8 cellular contexts compared by ENCODE assay signal in genomic region chr18:41954827-41955613, GRCh38. TPM values are rescaled to one million over a fixed set of nuclear protein-coding genes. Genes with fewer than 3 reads are reported as not detected.
DNase-seq lines count a peak whose midpoint lies in the region; ATAC-seq and TF ChIP-seq lines count a peak whose summit lies in the region.

Gene PIK3C3, plus strand, starts transcription at chr18:41955234. Its CDS starts 58 bp downstream, at chr18:41955292.

- H3K4me1 ChIP-seq in fibroblast of lung (ENCODE audit: control insufficient read depth, extremely low read depth, insufficient read depth, low read length): peaks cover 3% of the 10 kb centered on the region
- H3K4me1 ChIP-seq in naive thymus-derived CD4-positive, alpha-beta T cell (ENCODE audit: control insufficient read depth in 2 of 2, insufficient read depth in 2 of 2, low read length in 2 of 2): peaks cover 28 to 31% of the 10 kb centered on the region in 2 donors

- intact Hi-C loops in naive thymus-derived CD4-positive, alpha-beta T cell (cut with micrococcal nuclease): loop anchor here in 1 of 2 donors (5.0 kb wide), 1 partner anchor 97 kb away; no protein-coding TSS in a partner anchor

- POLR2A ChIA-PET in RWPE1 (lab: Yijun Ruan, JAX; ENCODE audit: low non-redundant PET): no interaction called here
- POLR2A ChIA-PET in naive thymus-derived CD4-positive, alpha-beta T cell (lab: Charles Lee): interaction anchor here (0.6 to 1.0 kb wide), 2 partner anchors 10 to 14 kb away, joined by 3 read pairs; no protein-coding TSS in a partner anchor

- CTCF ChIA-PET in RWPE1 (lab: Yijun Ruan, JAX): no interaction called here
- CTCF ChIA-PET in naive thymus-derived CD4-positive, alpha-beta T cell (lab: Charles Lee): no interaction called here

- peak; percentile 96 for ATAC-seq in activated T-helper 17 cell treated with anti-CD3 and anti-CD28 coated beads, Interleukin-2, amount 50 U/mL, for 72 hours (replicated peaks)
- peak; percentile 96 for ATAC-seq in naive thymus-derived CD4-positive, alpha-beta T cell
- ATAC-seq in stimulated activated naive B cell treated with anti-CD40 and anti-IgM and Interleukin-4, amounts not matched to agents 10 μg/mL and 1 μg/mL and 100 μg/mL, for 72 hours (replicated peaks): peak; percentile 97

- no peaks in the 10 kb centered on the region for H3K9me3 Mint-ChIP-seq in activated T-helper 17 cell treated with anti-CD3 and anti-CD28 coated beads, Interleukin-2, amount 50 U/mL, for 72 hours
- no peaks in the 10 kb centered on the region for H3K9me3 Mint-ChIP-seq in naive thymus-derived CD4-positive, alpha-beta T cell
- H3K9me3 Mint-ChIP-seq in stimulated activated naive B cell treated with anti-CD40 and anti-IgM and Interleukin-4, amounts not matched to agents 10 μg/mL and 1 μg/mL and 100 μg/mL, for 72 hours: no peaks in the 10 kb centered on the region

- H3K27me3 ChIP-seq in fibroblast of lung (ENCODE audit: control insufficient read depth, insufficient read depth, low read length): no peaks in the 10 kb centered on the region
- no peaks in the 10 kb centered on the region for H3K27me3 ChIP-seq in naive thymus-derived CD4-positive, alpha-beta T cell (ENCODE audit: control insufficient read depth in 2 of 2, insufficient read depth in 2 of 2, low read length in 2 of 2)

- peak within 1 kb of the TSS; percentile 99 for H3K4me3 Mint-ChIP-seq in activated T-helper 17 cell treated with anti-CD3 and anti-CD28 coated beads, Interleukin-2, amount 50 U/mL, for 72 hours
- peak within 1 kb of the TSS; percentile 96 to 100 (median 100) for H3K4me3 Mint-ChIP-seq in naive thymus-derived CD4-positive, alpha-beta T cell
- peak within 1 kb of the TSS; percentile 100 for H3K4me3 Mint-ChIP-seq in stimulated activated naive B cell treated with anti-CD40 and anti-IgM and Interleukin-4, amounts not matched to agents 10 μg/mL and 1 μg/mL and 100 μg/mL, for 72 hours

- H3K9me3 ChIP-seq in fibroblast of lung (ENCODE audit: control insufficient read depth, insufficient read depth, low read depth, low read length): no peaks in the 10 kb centered on the region
- H3K9me3 ChIP-seq in naive thymus-derived CD4-positive, alpha-beta T cell (ENCODE audit: control insufficient read depth in 2 of 3, low read length in 3 of 3): no peaks in the 10 kb centered on the region

- H4K20me1 ChIP-seq in fibroblast of lung (ENCODE audit: control insufficient read depth, extremely low read depth, insufficient read depth, low read length): no peaks in the 10 kb centered on the region

- peak within 1 kb of the TSS; percentile 82 for H3K9ac ChIP-seq in fibroblast of lung (ENCODE audit: insufficient read depth, low read length)

- peak within 1 kb of the TSS; percentile 80 for H3K4me2 ChIP-seq in fibroblast of lung (ENCODE audit: extremely low read depth, insufficient read depth, low read length)

- TF ChIP-seq CTCF in LNCaP clone FGC (IDR thresholded peaks at IDR 0.05; ENCODE audit: control insufficient read depth, extremely low read depth, insufficient read depth): no peak
- no peak for TF ChIP-seq CTCF in RWPE1 (conservative IDR thresholded peaks at IDR 0.05; ENCODE audit: low read depth)
- TF ChIP-seq CTCF in fibroblast of lung (conservative IDR thresholded peaks at IDR 0.05 in 1 of 2, IDR thresholded peaks at IDR 0.05 in 1 of 2; ENCODE audit: low read depth in 1 of 2, low read length in 2 of 2): no peak

- H3K36me3 ChIP-seq in fibroblast of lung (ENCODE audit: control insufficient read depth, insufficient read depth, low read length): peaks cover 2% of the 10 kb centered on the region
- H3K36me3 ChIP-seq in naive thymus-derived CD4-positive, alpha-beta T cell (ENCODE audit: control insufficient read depth in 2 of 3, insufficient read depth in 3 of 3, low read length in 3 of 3): peaks cover 0 to 5% (median 0%) of the 10 kb centered on the region in 3 experiments

- DNase-seq in Daoy (ENCODE audit: low read depth): peak; percentile 94
- DNase-seq in GOT3 (lab: John Stamatoyannopoulos, UW): peak; percentile 65
- DNase-seq in LNCaP clone FGC (ENCODE audit: low read depth): peak; percentile 96
- peak; percentile 83 for DNase-seq in RWPE1 (ENCODE audit: low spot score)
- DNase-seq in fibroblast of lung (ENCODE audit: low read depth in 2 of 2): peak; percentile 98 to 99
- DNase-seq in naive thymus-derived CD4-positive, alpha-beta T cell: peak; percentile 90 to 97 (median 95)
- peak; percentile 91 for DNase-seq in stimulated activated naive B cell treated with anti-CD40 and anti-IgM and Interleukin-4, amounts not matched to agents 10 μg/mL and 1 μg/mL and 100 μg/mL, for 72 hours

- H3K4me3 ChIP-seq in LNCaP clone FGC (ENCODE audit: low read depth, low read length) (peak within 1 kb of the TSS; percentile 91), fibroblast of lung (replicated peaks in 1 of 4; ENCODE audit: control extremely low read depth in 1 of 4, insufficient read depth in 1 of 4, low read depth in 3 of 4, low read length in 4 of 4) (peak within 1 kb of the TSS; percentile 77 to 95 (median 84))
- peak within 1 kb of the TSS; percentile 80 for H3K4me3 ChIP-seq in naive thymus-derived CD4-positive, alpha-beta T cell (ENCODE audit: low read length)

- H2AFZ ChIP-seq in fibroblast of lung (ENCODE audit: low read length): peak within 1 kb of the TSS; percentile 95

- H3K27ac Mint-ChIP-seq in activated T-helper 17 cell treated with anti-CD3 and anti-CD28 coated beads, Interleukin-2, amount 50 U/mL, for 72 hours: peak within 1 kb of the TSS; percentile 98
- H3K27ac Mint-ChIP-seq in naive thymus-derived CD4-positive, alpha-beta T cell: peak within 1 kb of the TSS; percentile 97 to 100 (median 99)
- peak within 1 kb of the TSS; percentile 99 for H3K27ac Mint-ChIP-seq in stimulated activated naive B cell treated with anti-CD40 and anti-IgM and Interleukin-4, amounts not matched to agents 10 μg/mL and 1 μg/mL and 100 μg/mL, for 72 hours

- peaks cover 50% of the 10 kb centered on the region for H3K36me3 Mint-ChIP-seq in activated T-helper 17 cell treated with anti-CD3 and anti-CD28 coated beads, Interleukin-2, amount 50 U/mL, for 72 hours (ENCODE audit: low read depth)
- H3K36me3 Mint-ChIP-seq in naive thymus-derived CD4-positive, alpha-beta T cell: peaks cover 4 to 19% (median 16%) of the 10 kb centered on the region in 5 donors
- peaks cover 12 to 15% of the 10 kb centered on the region in 2 donors for H3K36me3 Mint-ChIP-seq in stimulated activated naive B cell treated with anti-CD40 and anti-IgM and Interleukin-4, amounts not matched to agents 10 μg/mL and 1 μg/mL and 100 μg/mL, for 72 hours

- H3K27ac ChIP-seq in RWPE1 (peak within 1 kb of the TSS; percentile 66), fibroblast of lung (ENCODE audit: insufficient read depth, low read length) (peak within 1 kb of the TSS; percentile 93)
- H3K27ac ChIP-seq in naive thymus-derived CD4-positive, alpha-beta T cell (ENCODE audit: low read depth, low read length): peak within 1 kb of the TSS; percentile 91

- H3K4me1 Mint-ChIP-seq in activated T-helper 17 cell treated with anti-CD3 and anti-CD28 coated beads, Interleukin-2, amount 50 U/mL, for 72 hours: peaks cover 29% of the 10 kb centered on the region
- peaks cover 26 to 50% (median 42%) of the 10 kb centered on the region in 7 donors for H3K4me1 Mint-ChIP-seq in naive thymus-derived CD4-positive, alpha-beta T cell
- H3K4me1 Mint-ChIP-seq in stimulated activated naive B cell treated with anti-CD40 and anti-IgM and Interleukin-4, amounts not matched to agents 10 μg/mL and 1 μg/mL and 100 μg/mL, for 72 hours: peaks cover 13 to 27% of the 10 kb centered on the region in 2 donors

- H3K27me3 Mint-ChIP-seq in activated T-helper 17 cell treated with anti-CD3 and anti-CD28 coated beads, Interleukin-2, amount 50 U/mL, for 72 hours: no peaks in the 10 kb centered on the region
- peaks cover 0 to 6% (median 0%) of the 10 kb centered on the region in 5 donors for H3K27me3 Mint-ChIP-seq in naive thymus-derived CD4-positive, alpha-beta T cell
- peaks cover 7 to 11% of the 10 kb centered on the region in 2 donors for H3K27me3 Mint-ChIP-seq in stimulated activated naive B cell treated with anti-CD40 and anti-IgM and Interleukin-4, amounts not matched to agents 10 μg/mL and 1 μg/mL and 100 μg/mL, for 72 hours

- peaks cover 41% of the 10 kb centered on the region for H3K79me2 ChIP-seq in fibroblast of lung (ENCODE audit: control insufficient read depth, insufficient read depth, low read length)

RNA-seq across cellular contexts. Expression of gene PIK3C3, which starts in this region (rescaled TPM):
- total RNA-seq in Daoy (2014; rRNA removed; shearing (Covaris generic)): 34.9 and 37.5 TPM in 2 replicates
- 100 to 1,000 TPM in 1 of 2 donors, 10 to 100 TPM in 1; 53.7 to 106 TPM for total RNA-seq in activated T-helper 17 cell treated with anti-CD3 and anti-CD28 coated beads, Interleukin-2, amount 50 U/mL, for 72 hours
- 28.9 and 41.1 TPM in 2 replicates for total RNA-seq in fibroblast of lung
- polyA plus RNA-seq in fibroblast of lung: 39.8 and 58.6 TPM in 2 replicates
- 29.3 and 37.6 TPM in 2 replicates for polyA plus RNA-seq in fibroblast of lung (2012)
- 1.3 and 11.8 TPM in 2 replicates for polyA minus RNA-seq in fibroblast of lung (ENCODE audit: low replicate concordance)
- 10 to 100 TPM; 47.4 to 76.9 (median 59.7) TPM for total RNA-seq in naive thymus-derived CD4-positive, alpha-beta T cell
- 10 to 100 TPM; 30.6 to 41.8 TPM for polyA plus RNA-seq in naive thymus-derived CD4-positive, alpha-beta T cell

Comparison
In these comparisons a context has a peak if more than half of its experiments do, and no peak if none do; other contexts are left out.
1. Peak in every context shown above with its lines: DNase-seq, ATAC-seq, H3K4me3 ChIP-seq and H3K27ac ChIP-seq.